ENCODE assay signal across 1 cellular context in the genomic region with DNA sequence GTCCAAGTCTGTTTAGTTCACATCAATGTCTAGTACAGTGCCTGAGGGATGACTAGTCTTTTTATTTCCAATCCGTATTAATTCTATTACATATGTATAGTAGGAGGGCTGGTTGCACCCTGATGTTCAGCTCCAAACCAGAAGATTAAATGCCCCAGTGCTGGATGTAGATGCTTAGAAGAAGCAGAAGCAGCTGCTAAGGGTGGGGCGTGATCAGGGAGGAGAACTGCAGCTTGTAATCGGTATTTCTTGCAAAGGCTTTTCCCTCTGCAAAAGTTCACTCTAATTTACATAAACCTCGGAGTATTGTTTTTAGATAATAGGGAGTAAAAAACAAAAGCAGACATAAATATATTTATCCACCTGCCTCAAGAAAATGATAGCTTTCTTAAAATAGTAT.
TF ChIP-seq lines count a peak whose summit lies in the region.

No MANE protein-coding gene starts in this region.

TF ChIP-seq in GM23338, 12 proteins besides CTCF, POLR2A, EP300 and RAD21:
- TF ChIP-seq, protein P1, sequence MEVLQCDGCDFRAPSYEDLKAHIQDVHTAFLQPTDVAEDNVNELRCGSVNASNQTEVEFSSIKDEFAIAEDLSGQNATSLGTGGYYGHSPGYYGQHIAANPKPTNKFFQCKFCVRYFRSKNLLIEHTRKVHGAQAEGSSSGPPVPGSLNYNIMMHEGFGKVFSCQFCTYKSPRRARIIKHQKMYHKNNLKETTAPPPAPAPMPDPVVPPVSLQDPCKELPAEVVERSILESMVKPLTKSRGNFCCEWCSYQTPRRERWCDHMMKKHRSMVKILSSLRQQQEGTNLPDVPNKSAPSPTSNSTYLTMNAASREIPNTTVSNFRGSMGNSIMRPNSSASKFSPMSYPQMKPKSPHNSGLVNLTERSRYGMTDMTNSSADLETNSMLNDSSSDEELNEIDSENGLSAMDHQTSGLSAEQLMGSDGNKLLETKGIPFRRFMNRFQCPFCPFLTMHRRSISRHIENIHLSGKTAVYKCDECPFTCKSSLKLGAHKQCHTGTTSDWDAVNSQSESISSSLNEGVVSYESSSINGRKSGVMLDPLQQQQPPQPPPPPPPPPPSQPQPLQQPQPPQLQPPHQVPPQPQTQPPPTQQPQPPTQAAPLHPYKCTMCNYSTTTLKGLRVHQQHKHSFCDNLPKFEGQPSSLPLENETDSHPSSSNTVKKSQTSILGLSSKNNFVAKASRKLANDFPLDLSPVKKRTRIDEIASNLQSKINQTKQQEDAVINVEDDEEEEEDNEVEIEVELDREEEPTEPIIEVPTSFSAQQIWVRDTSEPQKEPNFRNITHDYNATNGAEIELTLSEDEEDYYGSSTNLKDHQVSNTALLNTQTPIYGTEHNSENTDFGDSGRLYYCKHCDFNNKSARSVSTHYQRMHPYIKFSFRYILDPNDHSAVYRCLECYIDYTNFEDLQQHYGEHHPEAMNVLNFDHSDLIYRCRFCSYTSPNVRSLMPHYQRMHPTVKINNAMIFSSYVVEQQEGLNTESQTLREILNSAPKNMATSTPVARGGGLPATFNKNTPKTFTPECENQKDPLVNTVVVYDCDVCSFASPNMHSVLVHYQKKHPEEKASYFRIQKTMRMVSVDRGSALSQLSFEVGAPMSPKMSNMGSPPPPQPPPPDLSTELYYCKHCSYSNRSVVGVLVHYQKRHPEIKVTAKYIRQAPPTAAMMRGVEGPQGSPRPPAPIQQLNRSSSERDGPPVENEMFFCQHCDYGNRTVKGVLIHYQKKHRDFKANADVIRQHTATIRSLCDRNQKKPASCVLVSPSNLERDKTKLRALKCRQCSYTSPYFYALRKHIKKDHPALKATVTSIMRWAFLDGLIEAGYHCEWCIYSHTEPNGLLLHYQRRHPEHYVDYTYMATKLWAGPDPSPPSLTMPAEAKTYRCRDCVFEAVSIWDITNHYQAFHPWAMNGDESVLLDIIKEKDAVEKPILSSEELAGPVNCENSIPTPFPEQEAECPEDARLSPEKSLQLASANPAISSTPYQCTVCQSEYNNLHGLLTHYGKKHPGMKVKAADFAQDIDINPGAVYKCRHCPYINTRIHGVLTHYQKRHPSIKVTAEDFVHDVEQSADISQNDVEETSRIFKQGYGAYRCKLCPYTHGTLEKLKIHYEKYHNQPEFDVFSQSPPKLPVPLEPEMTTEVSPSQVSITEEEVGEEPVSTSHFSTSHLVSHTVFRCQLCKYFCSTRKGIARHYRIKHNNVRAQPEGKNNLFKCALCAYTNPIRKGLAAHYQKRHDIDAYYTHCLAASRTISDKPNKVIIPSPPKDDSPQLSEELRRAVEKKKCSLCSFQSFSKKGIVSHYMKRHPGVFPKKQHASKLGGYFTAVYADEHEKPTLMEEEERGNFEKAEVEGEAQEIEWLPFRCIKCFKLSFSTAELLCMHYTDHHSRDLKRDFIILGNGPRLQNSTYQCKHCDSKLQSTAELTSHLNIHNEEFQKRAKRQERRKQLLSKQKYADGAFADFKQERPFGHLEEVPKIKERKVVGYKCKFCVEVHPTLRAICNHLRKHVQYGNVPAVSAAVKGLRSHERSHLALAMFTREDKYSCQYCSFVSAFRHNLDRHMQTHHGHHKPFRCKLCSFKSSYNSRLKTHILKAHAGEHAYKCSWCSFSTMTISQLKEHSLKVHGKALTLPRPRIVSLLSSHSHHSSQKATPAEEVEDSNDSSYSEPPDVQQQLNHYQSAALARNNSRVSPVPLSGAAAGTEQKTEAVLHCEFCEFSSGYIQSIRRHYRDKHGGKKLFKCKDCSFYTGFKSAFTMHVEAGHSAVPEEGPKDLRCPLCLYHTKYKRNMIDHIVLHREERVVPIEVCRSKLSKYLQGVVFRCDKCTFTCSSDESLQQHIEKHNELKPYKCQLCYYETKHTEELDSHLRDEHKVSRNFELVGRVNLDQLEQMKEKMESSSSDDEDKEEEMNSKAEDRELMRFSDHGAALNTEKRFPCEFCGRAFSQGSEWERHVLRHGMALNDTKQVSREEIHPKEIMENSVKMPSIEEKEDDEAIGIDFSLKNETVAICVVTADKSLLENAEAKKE (CRISPR knock-in tag; IDR thresholded peaks at IDR 0.05), result no peak
- TF ChIP-seq, protein P2, sequence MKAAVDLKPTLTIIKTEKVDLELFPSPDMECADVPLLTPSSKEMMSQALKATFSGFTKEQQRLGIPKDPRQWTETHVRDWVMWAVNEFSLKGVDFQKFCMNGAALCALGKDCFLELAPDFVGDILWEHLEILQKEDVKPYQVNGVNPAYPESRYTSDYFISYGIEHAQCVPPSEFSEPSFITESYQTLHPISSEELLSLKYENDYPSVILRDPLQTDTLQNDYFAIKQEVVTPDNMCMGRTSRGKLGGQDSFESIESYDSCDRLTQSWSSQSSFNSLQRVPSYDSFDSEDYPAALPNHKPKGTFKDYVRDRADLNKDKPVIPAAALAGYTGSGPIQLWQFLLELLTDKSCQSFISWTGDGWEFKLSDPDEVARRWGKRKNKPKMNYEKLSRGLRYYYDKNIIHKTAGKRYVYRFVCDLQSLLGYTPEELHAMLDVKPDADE (IDR thresholded peaks at IDR 0.05), result no peak
- TF ChIP-seq NANOG (IDR thresholded peaks at IDR 0.05; ENCODE audit: borderline replicate concordance) (no peak), POLR2AphosphoS5 (IDR thresholded peaks at IDR 0.05; ENCODE audit: low read depth) (no peak), JUNB (IDR thresholded peaks at IDR 0.05; ENCODE audit: unreplicated experiment) (no peak), ZNF114 (CRISPR knock-in tag; IDR thresholded peaks at IDR 0.05) (no peak), EZH2phosphoT487 (IDR thresholded peaks at IDR 0.05; ENCODE audit: unreplicated experiment) (no peak), EZH2 (IDR thresholded peaks at IDR 0.05; ENCODE audit: low read depth, unreplicated experiment) (no peak), STAT1 (IDR thresholded peaks at IDR 0.05; ENCODE audit: unreplicated experiment) (no peak), ZNF331 (CRISPR knock-in tag; IDR thresholded peaks at IDR 0.05; ENCODE audit: low read depth) (no peak), CREB1 (CRISPR knock-in tag; IDR thresholded peaks at IDR 0.05; ENCODE audit: low read depth) (no peak)
- TF ChIP-seq, protein P3, sequence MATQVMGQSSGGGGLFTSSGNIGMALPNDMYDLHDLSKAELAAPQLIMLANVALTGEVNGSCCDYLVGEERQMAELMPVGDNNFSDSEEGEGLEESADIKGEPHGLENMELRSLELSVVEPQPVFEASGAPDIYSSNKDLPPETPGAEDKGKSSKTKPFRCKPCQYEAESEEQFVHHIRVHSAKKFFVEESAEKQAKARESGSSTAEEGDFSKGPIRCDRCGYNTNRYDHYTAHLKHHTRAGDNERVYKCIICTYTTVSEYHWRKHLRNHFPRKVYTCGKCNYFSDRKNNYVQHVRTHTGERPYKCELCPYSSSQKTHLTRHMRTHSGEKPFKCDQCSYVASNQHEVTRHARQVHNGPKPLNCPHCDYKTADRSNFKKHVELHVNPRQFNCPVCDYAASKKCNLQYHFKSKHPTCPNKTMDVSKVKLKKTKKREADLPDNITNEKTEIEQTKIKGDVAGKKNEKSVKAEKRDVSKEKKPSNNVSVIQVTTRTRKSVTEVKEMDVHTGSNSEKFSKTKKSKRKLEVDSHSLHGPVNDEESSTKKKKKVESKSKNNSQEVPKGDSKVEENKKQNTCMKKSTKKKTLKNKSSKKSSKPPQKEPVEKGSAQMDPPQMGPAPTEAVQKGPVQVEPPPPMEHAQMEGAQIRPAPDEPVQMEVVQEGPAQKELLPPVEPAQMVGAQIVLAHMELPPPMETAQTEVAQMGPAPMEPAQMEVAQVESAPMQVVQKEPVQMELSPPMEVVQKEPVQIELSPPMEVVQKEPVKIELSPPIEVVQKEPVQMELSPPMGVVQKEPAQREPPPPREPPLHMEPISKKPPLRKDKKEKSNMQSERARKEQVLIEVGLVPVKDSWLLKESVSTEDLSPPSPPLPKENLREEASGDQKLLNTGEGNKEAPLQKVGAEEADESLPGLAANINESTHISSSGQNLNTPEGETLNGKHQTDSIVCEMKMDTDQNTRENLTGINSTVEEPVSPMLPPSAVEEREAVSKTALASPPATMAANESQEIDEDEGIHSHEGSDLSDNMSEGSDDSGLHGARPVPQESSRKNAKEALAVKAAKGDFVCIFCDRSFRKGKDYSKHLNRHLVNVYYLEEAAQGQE (IDR thresholded peaks at IDR 0.05; ENCODE audit: unreplicated experiment), result no peak
